In the genomic region with DNA sequence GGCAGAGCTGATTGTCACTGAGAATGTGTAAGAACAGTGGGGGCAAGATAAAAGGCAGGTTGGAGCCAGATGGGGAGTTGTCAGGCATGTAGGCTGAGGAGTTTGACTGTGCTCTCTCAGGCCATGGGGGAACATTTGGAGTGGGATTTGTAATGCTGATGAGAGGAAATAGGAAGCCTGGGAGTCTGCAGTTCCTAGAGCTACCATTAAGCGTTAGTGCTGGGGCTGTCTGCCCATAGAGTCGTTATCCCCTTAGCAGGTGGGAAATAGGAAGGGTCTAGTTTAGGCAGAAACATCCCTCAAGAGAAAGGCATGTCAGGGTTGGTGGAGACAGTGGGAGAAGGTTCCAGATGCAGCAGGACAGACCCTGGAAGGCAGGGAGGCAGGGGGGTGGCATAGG, we compare ENCODE assay signal across 30 cellular contexts.
"Had no signal": no experiment of that assay in that cellular context is flagged by ENCODE, and none has a peak within 500 bp of the region (broad histone marks: within the 10 kb centered on the region; RNA-seq: fewer than 3 reads in every experiment).

No MANE protein-coding gene starts in this region.

- H3K9me3 ChIP-seq: ascending aorta, psoas muscle, upper lobe of right lung had no signal

- H3K4me1 ChIP-seq: ascending aorta, heart left ventricle, parathyroid adenoma, psoas muscle, upper lobe of right lung had no signal

- H3K4me3 ChIP-seq: ascending aorta, coronary artery, dorsolateral prefrontal cortex, heart left ventricle, psoas muscle, smooth muscle cell, upper lobe of right lung had no signal

- H3K4me2 ChIP-seq: smooth muscle cell had no signal

- ATAC-seq: activated CD4-positive, alpha-beta T cell treated with anti-CD3 and anti-CD28 coated beads for 36 hours; activated T-cell treated with anti-CD3 and anti-CD28 coated beads, Interleukin-2, amount 50 U/mL, for 72 hours; effector memory CD8-positive, alpha-beta T cell; heart left ventricle; naive thymus-derived CD8-positive, alpha-beta T cell; psoas muscle; stimulated activated memory B cell treated with anti-CD40 and anti-IgM and Interleukin-4, amounts not matched to agents 10 μg/mL and 1 μg/mL and 100 μg/mL, for 72 hours; stimulated activated naive CD8-positive, alpha-beta T cell treated with anti-CD3 and anti-CD28 coated beads, Interleukin-15, amount 100 ng/mL, for 72 hours; upper lobe of right lung had no signal

- H3K27ac ChIP-seq: ascending aorta, coronary artery, dorsolateral prefrontal cortex, heart left ventricle, parathyroid adenoma, psoas muscle, upper lobe of right lung had no signal

- H3K36me3 ChIP-seq: ascending aorta, heart left ventricle, upper lobe of right lung had no signal

- H3K27ac Mint-ChIP-seq: activated CD4-positive, alpha-beta T cell treated with anti-CD3 and anti-CD28 coated beads for 36 hours; activated naive CD4-positive, alpha-beta T cell treated with anti-CD3 and anti-CD28 coated beads for 36 hours; activated naive CD8-positive, alpha-beta T cell treated with anti-CD3 and anti-CD28 coated beads, Interleukin-2, amount 10 ng/mL, durations not matched to agents 7 days and 5 days; activated T-cell treated with anti-CD3 and anti-CD28 coated beads, Interleukin-2, amount 50 U/mL, for 72 hours; brain; effector memory CD8-positive, alpha-beta T cell; naive thymus-derived CD8-positive, alpha-beta T cell; stimulated activated memory B cell treated with anti-CD40 and anti-IgM and Interleukin-4, amounts not matched to agents 10 μg/mL and 1 μg/mL and 100 μg/mL, for 72 hours; stimulated activated naive CD8-positive, alpha-beta T cell treated with anti-CD3 and anti-CD28 coated beads, Interleukin-15, amount 100 ng/mL, for 72 hours; T-helper 2 cell treated with Interferon-gamma antibody and Interleukin-4, amounts not matched to agents 5 μg/mL and 100 μg/mL, for 36 hours had no signal

- H3K79me2 ChIP-seq: parathyroid adenoma had no signal

- H3K36me3 Mint-ChIP-seq: activated naive CD8-positive, alpha-beta T cell treated with anti-CD3 and anti-CD28 coated beads, Interleukin-2, amount 10 ng/mL, durations not matched to agents 7 days and 5 days; stimulated activated memory B cell treated with anti-CD40 and anti-IgM and Interleukin-4, amounts not matched to agents 10 μg/mL and 1 μg/mL and 100 μg/mL, for 72 hours had no signal

- H3K27me3 Mint-ChIP-seq: brain; stimulated activated memory B cell treated with anti-CD40 and anti-IgM and Interleukin-4, amounts not matched to agents 10 μg/mL and 1 μg/mL and 100 μg/mL, for 72 hours; stimulated activated naive CD8-positive, alpha-beta T cell treated with anti-CD3 and anti-CD28 coated beads, Interleukin-15, amount 100 ng/mL, for 72 hours had no signal

- H3K4me3 Mint-ChIP-seq: activated CD4-positive, alpha-beta T cell treated with anti-CD3 and anti-CD28 coated beads for 36 hours; activated naive CD4-positive, alpha-beta T cell treated with anti-CD3 and anti-CD28 coated beads for 36 hours; activated naive CD8-positive, alpha-beta T cell treated with anti-CD3 and anti-CD28 coated beads, Interleukin-2, amount 10 ng/mL, durations not matched to agents 7 days and 5 days; activated T-cell treated with anti-CD3 and anti-CD28 coated beads, Interleukin-2, amount 50 U/mL, for 72 hours; brain; effector memory CD8-positive, alpha-beta T cell; naive thymus-derived CD8-positive, alpha-beta T cell; neural crest cell; stimulated activated memory B cell treated with anti-CD40 and anti-IgM and Interleukin-4, amounts not matched to agents 10 μg/mL and 1 μg/mL and 100 μg/mL, for 72 hours; stimulated activated naive CD8-positive, alpha-beta T cell treated with anti-CD3 and anti-CD28 coated beads, Interleukin-15, amount 100 ng/mL, for 72 hours; T-helper 2 cell treated with Interferon-gamma antibody and Interleukin-4, amounts not matched to agents 5 μg/mL and 100 μg/mL, for 36 hours had no signal

- DNase-seq: activated CD4-positive, alpha-beta T cell treated with anti-CD3 and anti-CD28 coated beads for 36 hours; activated CD4-positive, alpha-beta T cell treated with anti-CD3 and anti-CD28 coated beads, Interleukin-2, amount 50 U/mL, for 4 hours; activated CD4-positive, CD25-positive, alpha-beta regulatory T cell; activated naive CD4-positive, alpha-beta T cell treated with anti-CD3 and anti-CD28 coated beads for 36 hours; activated naive CD8-positive, alpha-beta T cell treated with anti-CD3 and anti-CD28 coated beads, Interleukin-2, amount 10 ng/mL, durations not matched to agents 7 days and 5 days; activated T-cell treated with anti-CD3 and anti-CD28 coated beads for 4 hours; activated T-cell treated with anti-CD3 and anti-CD28 coated beads, Interleukin-2, amount 50 U/mL, for 72 hours; dorsolateral prefrontal cortex; effector memory CD8-positive, alpha-beta T cell; foreskin fibroblast; heart left ventricle; hypothalamus; naive thymus-derived CD8-positive, alpha-beta T cell; occipital lobe; psoas muscle; stimulated activated CD4-positive, alpha-beta T cell treated with anti-CD3 and anti-CD28 coated beads, Interleukin-1b, Interleukin-23, amount 100 ng/mL, for 48 hours; stimulated activated CD4-positive, alpha-beta T cell treated with anti-CD3 and anti-CD28 coated beads, Interleukin-4, amount 100 ng/mL, for 4 hours; stimulated activated CD8-positive, alpha-beta memory T cell treated with anti-CD3 and anti-CD28 coated beads, Interleukin-4, amount 100 ng/mL, for 48 hours; stimulated activated naive CD8-positive, alpha-beta T cell treated with anti-CD3 and anti-CD28 coated beads, Interleukin-15, amount 100 ng/mL, for 72 hours; substantia nigra; T-helper 1 cell; upper lobe of right lung had no signal

- H3K4me1 Mint-ChIP-seq: activated CD4-positive, alpha-beta T cell treated with anti-CD3 and anti-CD28 coated beads for 36 hours; activated naive CD8-positive, alpha-beta T cell treated with anti-CD3 and anti-CD28 coated beads, Interleukin-2, amount 10 ng/mL, durations not matched to agents 7 days and 5 days; brain; naive thymus-derived CD8-positive, alpha-beta T cell; neural crest cell; stimulated activated memory B cell treated with anti-CD40 and anti-IgM and Interleukin-4, amounts not matched to agents 10 μg/mL and 1 μg/mL and 100 μg/mL, for 72 hours; stimulated activated naive CD8-positive, alpha-beta T cell treated with anti-CD3 and anti-CD28 coated beads, Interleukin-15, amount 100 ng/mL, for 72 hours had no signal

- H3K9ac ChIP-seq: parathyroid adenoma had no signal

- H2AFZ ChIP-seq: parathyroid adenoma had no signal

- H3K27me3 ChIP-seq: ascending aorta, dorsolateral prefrontal cortex, upper lobe of right lung had no signal
